Comparison of ENCODE assay signal across 8 cellular contexts in the genomic region with DNA sequence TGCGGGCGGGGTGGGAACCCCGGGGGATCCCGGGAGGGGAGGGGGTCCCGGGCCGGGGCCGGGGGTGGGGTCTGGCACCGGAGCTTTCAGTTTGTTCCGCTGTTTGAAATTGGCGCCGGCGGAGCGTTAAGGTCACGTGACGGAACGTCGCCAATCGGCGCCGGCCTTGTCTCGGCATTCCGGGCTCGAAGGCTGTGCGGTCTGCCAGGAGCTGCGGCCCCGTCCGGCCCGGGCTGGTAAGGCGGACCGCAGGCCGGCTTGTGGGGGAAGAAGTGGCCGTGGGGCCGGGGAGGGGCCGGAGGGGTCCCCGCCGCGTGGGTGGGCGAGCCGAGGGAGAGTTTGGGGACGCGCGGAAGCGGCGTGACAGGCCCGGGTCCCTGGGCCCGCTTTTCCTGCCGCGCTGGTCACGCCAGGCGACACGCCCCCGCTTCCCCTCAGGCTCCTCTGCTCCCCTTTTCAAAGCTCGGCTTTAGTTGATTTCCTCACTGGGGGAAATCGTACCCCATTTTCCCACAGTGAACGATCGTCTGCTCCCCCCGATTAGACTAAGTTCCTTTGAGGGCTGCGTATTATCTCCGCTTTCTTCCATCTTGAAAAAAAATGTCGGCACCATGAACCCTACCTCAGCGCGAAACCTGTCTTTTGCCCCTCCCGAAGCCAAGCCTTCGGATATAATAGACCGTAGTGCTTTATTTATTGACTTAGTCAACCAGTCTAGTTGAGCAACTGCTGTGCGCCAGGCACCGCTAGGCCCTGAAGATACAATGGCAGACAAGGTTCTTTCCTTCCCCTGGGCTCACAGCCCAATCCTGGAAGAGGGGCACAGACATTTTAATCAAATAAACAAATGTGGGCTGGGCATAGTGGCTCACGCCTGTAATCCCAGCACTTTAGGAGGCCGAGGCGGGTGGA. TPM values are rescaled to one million over a fixed set of nuclear protein-coding genes. Genes with fewer than 3 reads are reported as not detected.
DNase-seq lines count a peak whose midpoint lies in the region; ATAC-seq and TF ChIP-seq lines count a peak whose summit lies in the region.

A gene with protein sequence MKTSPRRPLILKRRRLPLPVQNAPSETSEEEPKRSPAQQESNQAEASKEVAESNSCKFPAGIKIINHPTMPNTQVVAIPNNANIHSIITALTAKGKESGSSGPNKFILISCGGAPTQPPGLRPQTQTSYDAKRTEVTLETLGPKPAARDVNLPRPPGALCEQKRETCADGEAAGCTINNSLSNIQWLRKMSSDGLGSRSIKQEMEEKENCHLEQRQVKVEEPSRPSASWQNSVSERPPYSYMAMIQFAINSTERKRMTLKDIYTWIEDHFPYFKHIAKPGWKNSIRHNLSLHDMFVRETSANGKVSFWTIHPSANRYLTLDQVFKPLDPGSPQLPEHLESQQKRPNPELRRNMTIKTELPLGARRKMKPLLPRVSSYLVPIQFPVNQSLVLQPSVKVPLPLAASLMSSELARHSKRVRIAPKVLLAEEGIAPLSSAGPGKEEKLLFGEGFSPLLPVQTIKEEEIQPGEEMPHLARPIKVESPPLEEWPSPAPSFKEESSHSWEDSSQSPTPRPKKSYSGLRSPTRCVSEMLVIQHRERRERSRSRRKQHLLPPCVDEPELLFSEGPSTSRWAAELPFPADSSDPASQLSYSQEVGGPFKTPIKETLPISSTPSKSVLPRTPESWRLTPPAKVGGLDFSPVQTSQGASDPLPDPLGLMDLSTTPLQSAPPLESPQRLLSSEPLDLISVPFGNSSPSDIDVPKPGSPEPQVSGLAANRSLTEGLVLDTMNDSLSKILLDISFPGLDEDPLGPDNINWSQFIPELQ (minus strand): TSS at position 128 of the 912 bp plus-strand sequence. CDS start 2,696 bp downstream, outside the sequence.
A gene with protein sequence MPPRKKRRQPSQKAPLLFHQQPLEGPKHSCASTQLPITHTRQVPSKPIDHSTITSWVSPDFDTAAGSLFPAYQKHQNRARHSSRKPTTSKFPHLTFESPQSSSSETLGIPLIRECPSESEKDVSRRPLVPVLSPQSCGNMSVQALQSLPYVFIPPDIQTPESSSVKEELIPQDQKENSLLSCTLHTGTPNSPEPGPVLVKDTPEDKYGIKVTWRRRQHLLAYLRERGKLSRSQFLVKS (plus strand): TSS at position 177 of the 912 bp plus-strand sequence. CDS start 8,144 bp downstream, outside the sequence.

- peak; percentile 81 for ATAC-seq in GM18909 (IDR thresholded peaks at IDR 0.05; ENCODE audit: poor library complexity, unreplicated experiment)
- peak; percentile 74 for ATAC-seq in HG03175 (IDR thresholded peaks at IDR 0.05; ENCODE audit: unreplicated experiment)

- peak within 1 kb of the TSS; percentile 84 for H3K27ac ChIP-seq in AG04450 (ENCODE audit: low read depth, low read length)

- CTCF ChIA-PET in AG04450 (lab: Charles Lee): interaction anchor here (0.9 to 2.2 kb wide), 3 partner anchors 8 to 23 kb away, joined by 3 to 11 read pairs (median 3); no protein-coding TSS in a partner anchor

- peak; percentile 66 for DNase-seq in AG04450 (ENCODE audit: low read depth, low spot score)
- DNase-seq in NCI-H2227 treated with DMSO at 0.1 percent for 48 hours (lab: John Stamatoyannopoulos, UW): peak; percentile 61
- DNase-seq in activated CD4-positive, CD25-positive, alpha-beta regulatory T cell treated with anti-CD3 and anti-CD28 coated beads, Interleukin-2, amount 50 U/mL, for 16 hours (ENCODE audit: low read depth, low spot score): peak; percentile 83
- peak; percentile 87 for DNase-seq in central memory CD4-positive, alpha-beta T cell
- DNase-seq in islet precursor cell: peak; percentile 97
- DNase-seq in stimulated activated CD4-positive, alpha-beta T cell treated with anti-CD3 and anti-CD28 coated beads, Interleukin-12 subunit alpha, Interleukin-12 subunit beta, amount 100 ng/mL, for 4 hours: peak; percentile 83

- H3K27me3 ChIP-seq in AG04450 (ENCODE audit: control insufficient read depth, insufficient read depth, low read length): no peaks in the 10 kb centered on the region

- 0 out of 2 replicates have a peak, but pooled peaks have one; percentile 11 for TF ChIP-seq CTCF in AG04450 (IDR thresholded peaks at IDR 0.05; ENCODE audit: low read depth, low read length)

- H3K4me3 ChIP-seq in AG04450 (ENCODE audit: low read depth, low read length): peak within 1 kb of the TSS; percentile 82

- no peaks in the 10 kb centered on the region; the same call in 1 of the 2 replicates for H3K9me3 ChIP-seq in AG04450 (ENCODE audit: control insufficient read depth, insufficient read depth, low read length)

- POLR2A ChIA-PET in AG04450 (lab: Yijun Ruan, JAX): interaction anchor here (0.6 to 1.1 kb wide), 4 partner anchors 9 to 32 kb away, joined by 3 to 15 read pairs (median 4); a partner anchor contains a TSS

RNA-seq across cellular contexts. Expression of the first gene that starts in this region (rescaled TPM):
- polyA plus RNA-seq in AG04450 (2011; rRNA removed): 10.8 and 11.5 TPM in 2 replicates
- 13.6 and 24.5 TPM in 2 replicates for polyA minus RNA-seq in AG04450 (2011; rRNA and poly(A)+ RNA removed)

RNA-seq across cellular contexts. Expression of the second gene that starts in this region (rescaled TPM):
- 42.0 and 43.4 TPM in 2 replicates for polyA plus RNA-seq in AG04450 (2011; rRNA removed)
- 25.2 and 27.7 TPM in 2 replicates for polyA minus RNA-seq in AG04450 (2011; rRNA and poly(A)+ RNA removed)

Comparison
In these comparisons a context has a peak if more than half of its experiments do, and no peak if none do; other contexts are left out.
1. Peak in every context shown above with its lines: DNase-seq, ATAC-seq, H3K4me3 ChIP-seq and H3K27ac ChIP-seq.